1 cellular context compared by ENCODE assay signal in the genomic region with DNA sequence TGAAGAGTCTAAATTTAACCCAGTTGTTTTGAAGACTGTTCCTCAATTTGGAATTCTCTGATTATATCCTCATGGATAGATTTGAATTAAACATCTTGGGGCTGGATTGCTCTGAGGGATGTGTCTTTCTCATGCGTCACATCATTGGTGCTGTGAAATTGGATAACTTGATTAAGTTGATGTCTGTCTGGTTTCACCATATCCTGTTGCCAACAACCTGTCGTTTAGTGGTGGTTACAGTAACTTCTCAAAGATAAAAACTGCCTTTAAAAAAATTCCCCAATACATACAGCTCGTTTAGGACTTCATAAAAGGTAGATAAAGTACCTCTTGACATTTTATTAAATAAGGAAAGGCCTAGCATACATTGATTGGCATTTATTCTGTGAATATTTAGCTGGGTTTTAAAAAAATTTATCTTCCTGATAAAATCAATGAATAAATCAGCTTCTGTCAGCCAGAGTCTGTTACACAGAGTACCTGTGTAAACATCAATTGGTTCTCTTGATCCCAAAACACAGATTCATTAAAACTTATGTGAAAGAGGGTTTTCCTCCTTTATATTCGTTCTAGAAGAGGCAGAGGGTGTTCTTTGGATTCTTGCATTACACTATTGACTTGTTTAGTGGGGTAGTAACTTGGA.
TF ChIP-seq lines count a peak whose summit lies in the region.

No MANE protein-coding gene starts in this region.

TF ChIP-seq in HepG2, 621 proteins besides CTCF, POLR2A, EP300 and RAD21:
- TF ChIP-seq, protein P1, sequence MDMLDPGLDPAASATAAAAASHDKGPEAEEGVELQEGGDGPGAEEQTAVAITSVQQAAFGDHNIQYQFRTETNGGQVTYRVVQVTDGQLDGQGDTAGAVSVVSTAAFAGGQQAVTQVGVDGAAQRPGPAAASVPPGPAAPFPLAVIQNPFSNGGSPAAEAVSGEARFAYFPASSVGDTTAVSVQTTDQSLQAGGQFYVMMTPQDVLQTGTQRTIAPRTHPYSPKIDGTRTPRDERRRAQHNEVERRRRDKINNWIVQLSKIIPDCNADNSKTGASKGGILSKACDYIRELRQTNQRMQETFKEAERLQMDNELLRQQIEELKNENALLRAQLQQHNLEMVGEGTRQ (IDR thresholded peaks at IDR 0.05; ENCODE audit: low read depth, low read length), result no peak
- TF ChIP-seq, protein P1 (CRISPR knock-in tag; IDR thresholded peaks at IDR 0.05; ENCODE audit: borderline replicate concordance), result no peak
- TF ChIP-seq, protein P2, sequence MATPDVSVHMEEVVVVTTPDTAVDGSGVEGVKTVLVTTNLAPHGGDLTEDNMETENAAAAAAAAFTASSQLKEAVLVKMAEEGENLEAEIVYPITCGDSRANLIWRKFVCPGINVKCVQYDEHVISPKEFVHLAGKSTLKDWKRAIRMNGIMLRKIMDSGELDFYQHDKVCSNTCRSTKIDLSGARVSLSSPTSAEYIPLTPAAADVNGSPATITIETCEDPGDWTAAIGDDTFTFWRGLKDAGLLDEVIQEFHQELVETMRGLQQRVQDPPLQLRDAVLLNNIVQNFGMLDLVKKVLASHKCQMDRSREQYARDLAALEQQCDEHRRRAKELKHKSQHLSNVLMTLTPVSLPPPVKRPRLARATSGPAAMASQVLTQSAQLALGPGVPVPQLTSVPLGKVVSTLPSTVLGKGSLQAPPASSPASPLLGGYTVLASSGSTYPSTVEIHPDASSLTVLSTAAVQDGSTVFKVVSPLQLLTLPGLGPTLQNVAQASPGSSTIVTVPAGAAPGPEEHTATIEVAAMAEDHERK (CRISPR knock-in tag; IDR thresholded peaks at IDR 0.05; ENCODE audit: low read depth), result no peak
- TF ChIP-seq MEIS2 (CRISPR knock-in tag; IDR thresholded peaks at IDR 0.05) (no peak), MYC (CRISPR knock-in tag; IDR thresholded peaks at IDR 0.05; ENCODE audit: borderline replicate concordance) (no peak), POGZ (CRISPR knock-in tag; IDR thresholded peaks at IDR 0.05) (no peak)
- TF ChIP-seq, protein P3, sequence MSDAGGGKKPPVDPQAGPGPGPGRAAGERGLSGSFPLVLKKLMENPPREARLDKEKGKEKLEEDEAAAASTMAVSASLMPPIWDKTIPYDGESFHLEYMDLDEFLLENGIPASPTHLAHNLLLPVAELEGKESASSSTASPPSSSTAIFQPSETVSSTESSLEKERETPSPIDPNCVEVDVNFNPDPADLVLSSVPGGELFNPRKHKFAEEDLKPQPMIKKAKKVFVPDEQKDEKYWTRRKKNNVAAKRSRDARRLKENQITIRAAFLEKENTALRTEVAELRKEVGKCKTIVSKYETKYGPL (CRISPR knock-in tag; IDR thresholded peaks at IDR 0.05), result no peak
